ENCODE assay signal across 1 cellular context in the genomic region with DNA sequence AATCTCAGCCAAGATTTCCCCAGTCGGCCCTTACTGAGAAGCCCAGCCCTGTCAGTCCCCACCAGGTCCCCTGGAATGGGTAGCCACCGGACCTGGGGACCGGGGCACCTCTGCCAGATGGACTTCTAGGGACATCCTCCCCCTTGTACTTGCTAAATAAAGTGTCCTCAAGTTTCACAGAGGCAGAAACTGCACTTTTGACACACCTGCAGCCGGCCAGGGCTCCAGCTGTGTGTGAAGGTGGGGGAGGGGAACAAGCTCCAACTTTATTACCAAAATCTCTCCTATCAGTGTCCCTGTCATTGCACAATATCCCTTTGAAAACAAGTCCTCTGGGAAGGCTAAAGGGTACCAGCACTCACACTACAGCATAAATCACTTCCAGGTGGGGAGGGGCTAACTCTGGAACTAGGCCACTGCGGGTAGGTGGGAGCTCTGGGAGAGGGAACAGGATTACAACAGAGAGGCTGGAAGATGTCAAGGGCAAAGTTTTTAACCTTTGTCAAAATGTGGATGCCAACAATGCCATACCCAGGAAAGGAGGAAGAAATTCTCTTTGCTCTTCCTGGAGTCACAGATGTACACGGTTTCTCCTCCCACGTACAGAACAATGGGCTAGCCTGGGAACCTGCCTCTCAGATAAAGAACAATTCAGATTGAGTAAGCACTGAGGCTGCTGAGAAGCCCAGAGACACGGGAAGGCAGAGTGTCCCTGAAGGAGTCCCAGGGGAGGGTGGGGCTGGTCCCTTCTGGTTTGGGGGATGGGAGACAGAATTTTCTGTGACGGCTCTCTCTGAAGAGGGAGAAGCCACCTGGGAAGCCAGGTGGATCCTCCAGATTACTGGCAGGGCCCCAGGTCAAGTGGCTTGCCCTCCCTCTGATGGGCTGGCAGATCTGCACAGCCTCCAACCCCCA.
TF ChIP-seq lines count a peak whose summit lies in the region.

No MANE protein-coding gene starts in this region.

TF ChIP-seq in HepG2, 621 proteins besides CTCF, POLR2A, EP300 and RAD21 (continued from another document):
- TF ChIP-seq, protein P1, sequence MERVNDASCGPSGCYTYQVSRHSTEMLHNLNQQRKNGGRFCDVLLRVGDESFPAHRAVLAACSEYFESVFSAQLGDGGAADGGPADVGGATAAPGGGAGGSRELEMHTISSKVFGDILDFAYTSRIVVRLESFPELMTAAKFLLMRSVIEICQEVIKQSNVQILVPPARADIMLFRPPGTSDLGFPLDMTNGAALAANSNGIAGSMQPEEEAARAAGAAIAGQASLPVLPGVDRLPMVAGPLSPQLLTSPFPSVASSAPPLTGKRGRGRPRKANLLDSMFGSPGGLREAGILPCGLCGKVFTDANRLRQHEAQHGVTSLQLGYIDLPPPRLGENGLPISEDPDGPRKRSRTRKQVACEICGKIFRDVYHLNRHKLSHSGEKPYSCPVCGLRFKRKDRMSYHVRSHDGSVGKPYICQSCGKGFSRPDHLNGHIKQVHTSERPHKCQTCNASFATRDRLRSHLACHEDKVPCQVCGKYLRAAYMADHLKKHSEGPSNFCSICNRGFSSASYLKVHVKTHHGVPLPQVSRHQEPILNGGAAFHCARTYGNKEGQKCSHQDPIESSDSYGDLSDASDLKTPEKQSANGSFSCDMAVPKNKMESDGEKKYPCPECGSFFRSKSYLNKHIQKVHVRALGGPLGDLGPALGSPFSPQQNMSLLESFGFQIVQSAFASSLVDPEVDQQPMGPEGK (CRISPR knock-in tag; IDR thresholded peaks at IDR 0.05), result peak; percentile 91
- TF ChIP-seq CBX5 (CRISPR knock-in tag; IDR thresholded peaks at IDR 0.05; ENCODE audit: borderline replicate concordance), result no peak
- no peak for TF ChIP-seq TP53 (CRISPR knock-in tag; conservative IDR thresholded peaks at IDR 0.05)
- TF ChIP-seq ZNF235 (CRISPR knock-in tag; IDR thresholded peaks at IDR 0.05; ENCODE audit: borderline replicate concordance), result no peak
- peak; percentile 83 for TF ChIP-seq HDAC1 (CRISPR knock-in tag; IDR thresholded peaks at IDR 0.05)
- TF ChIP-seq MEIS2 (CRISPR knock-in tag; IDR thresholded peaks at IDR 0.05), result peak; percentile 80
- TF ChIP-seq ZNF468 (CRISPR knock-in tag; IDR thresholded peaks at IDR 0.05), result no peak
- TF ChIP-seq, protein P2, sequence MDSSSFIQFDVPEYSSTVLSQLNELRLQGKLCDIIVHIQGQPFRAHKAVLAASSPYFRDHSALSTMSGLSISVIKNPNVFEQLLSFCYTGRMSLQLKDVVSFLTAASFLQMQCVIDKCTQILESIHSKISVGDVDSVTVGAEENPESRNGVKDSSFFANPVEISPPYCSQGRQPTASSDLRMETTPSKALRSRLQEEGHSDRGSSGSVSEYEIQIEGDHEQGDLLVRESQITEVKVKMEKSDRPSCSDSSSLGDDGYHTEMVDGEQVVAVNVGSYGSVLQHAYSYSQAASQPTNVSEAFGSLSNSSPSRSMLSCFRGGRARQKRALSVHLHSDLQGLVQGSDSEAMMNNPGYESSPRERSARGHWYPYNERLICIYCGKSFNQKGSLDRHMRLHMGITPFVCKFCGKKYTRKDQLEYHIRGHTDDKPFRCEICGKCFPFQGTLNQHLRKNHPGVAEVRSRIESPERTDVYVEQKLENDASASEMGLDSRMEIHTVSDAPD (CRISPR knock-in tag; IDR thresholded peaks at IDR 0.05), result peak; percentile 90; the same call in 1 of the 2 replicates
- no peak for TF ChIP-seq MAF1 (CRISPR knock-in tag; IDR thresholded peaks at IDR 0.05; ENCODE audit: borderline replicate concordance)
- TF ChIP-seq ATRX (CRISPR knock-in tag; IDR thresholded peaks at IDR 0.05; ENCODE audit: borderline replicate concordance), result no peak
- TF ChIP-seq, protein P3, sequence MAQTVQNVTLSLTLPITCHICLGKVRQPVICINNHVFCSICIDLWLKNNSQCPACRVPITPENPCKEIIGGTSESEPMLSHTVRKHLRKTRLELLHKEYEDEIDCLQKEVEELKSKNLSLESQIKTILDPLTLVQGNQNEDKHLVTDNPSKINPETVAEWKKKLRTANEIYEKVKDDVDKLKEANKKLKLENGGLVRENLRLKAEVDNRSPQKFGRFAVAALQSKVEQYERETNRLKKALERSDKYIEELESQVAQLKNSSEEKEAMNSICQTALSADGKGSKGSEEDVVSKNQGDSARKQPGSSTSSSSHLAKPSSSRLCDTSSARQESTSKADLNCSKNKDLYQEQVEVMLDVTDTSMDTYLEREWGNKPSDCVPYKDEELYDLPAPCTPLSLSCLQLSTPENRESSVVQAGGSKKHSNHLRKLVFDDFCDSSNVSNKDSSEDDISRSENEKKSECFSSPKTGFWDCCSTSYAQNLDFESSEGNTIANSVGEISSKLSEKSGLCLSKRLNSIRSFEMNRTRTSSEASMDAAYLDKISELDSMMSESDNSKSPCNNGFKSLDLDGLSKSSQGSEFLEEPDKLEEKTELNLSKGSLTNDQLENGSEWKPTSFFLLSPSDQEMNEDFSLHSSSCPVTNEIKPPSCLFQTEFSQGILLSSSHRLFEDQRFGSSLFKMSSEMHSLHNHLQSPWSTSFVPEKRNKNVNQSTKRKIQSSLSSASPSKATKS (CRISPR knock-in tag; IDR thresholded peaks at IDR 0.05), result no peak
- no peak for TF ChIP-seq ARNT (IDR thresholded peaks at IDR 0.05)
- TF ChIP-seq RXRA (CRISPR knock-in tag; IDR thresholded peaks at IDR 0.05), result peak; percentile 28; the same call in 1 of the 2 replicates
- TF ChIP-seq ARID2 (CRISPR knock-in tag; IDR thresholded peaks at IDR 0.05; ENCODE audit: borderline replicate concordance), result no peak
- TF ChIP-seq, protein P4, sequence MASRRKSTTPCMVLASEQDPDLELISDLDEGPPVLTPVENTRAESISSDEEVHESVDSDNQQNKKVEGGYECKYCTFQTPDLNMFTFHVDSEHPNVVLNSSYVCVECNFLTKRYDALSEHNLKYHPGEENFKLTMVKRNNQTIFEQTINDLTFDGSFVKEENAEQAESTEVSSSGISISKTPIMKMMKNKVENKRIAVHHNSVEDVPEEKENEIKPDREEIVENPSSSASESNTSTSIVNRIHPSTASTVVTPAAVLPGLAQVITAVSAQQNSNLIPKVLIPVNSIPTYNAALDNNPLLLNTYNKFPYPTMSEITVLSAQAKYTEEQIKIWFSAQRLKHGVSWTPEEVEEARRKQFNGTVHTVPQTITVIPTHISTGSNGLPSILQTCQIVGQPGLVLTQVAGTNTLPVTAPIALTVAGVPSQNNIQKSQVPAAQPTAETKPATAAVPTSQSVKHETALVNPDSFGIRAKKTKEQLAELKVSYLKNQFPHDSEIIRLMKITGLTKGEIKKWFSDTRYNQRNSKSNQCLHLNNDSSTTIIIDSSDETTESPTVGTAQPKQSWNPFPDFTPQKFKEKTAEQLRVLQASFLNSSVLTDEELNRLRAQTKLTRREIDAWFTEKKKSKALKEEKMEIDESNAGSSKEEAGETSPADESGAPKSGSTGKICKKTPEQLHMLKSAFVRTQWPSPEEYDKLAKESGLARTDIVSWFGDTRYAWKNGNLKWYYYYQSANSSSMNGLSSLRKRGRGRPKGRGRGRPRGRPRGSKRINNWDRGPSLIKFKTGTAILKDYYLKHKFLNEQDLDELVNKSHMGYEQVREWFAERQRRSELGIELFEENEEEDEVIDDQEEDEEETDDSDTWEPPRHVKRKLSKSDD (CRISPR knock-in tag; IDR thresholded peaks at IDR 0.05; ENCODE audit: low read depth), result no peak; the same call in 1 of the 2 replicates
- TF ChIP-seq, protein P5, sequence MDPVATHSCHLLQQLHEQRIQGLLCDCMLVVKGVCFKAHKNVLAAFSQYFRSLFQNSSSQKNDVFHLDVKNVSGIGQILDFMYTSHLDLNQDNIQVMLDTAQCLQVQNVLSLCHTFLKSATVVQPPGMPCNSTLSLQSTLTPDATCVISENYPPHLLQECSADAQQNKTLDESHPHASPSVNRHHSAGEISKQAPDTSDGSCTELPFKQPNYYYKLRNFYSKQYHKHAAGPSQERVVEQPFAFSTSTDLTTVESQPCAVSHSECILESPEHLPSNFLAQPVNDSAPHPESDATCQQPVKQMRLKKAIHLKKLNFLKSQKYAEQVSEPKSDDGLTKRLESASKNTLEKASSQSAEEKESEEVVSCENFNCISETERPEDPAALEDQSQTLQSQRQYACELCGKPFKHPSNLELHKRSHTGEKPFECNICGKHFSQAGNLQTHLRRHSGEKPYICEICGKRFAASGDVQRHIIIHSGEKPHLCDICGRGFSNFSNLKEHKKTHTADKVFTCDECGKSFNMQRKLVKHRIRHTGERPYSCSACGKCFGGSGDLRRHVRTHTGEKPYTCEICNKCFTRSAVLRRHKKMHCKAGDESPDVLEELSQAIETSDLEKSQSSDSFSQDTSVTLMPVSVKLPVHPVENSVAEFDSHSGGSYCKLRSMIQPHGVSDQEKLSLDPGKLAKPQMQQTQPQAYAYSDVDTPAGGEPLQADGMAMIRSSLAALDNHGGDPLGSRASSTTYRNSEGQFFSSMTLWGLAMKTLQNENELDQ (CRISPR knock-in tag; IDR thresholded peaks at IDR 0.05; ENCODE audit: borderline replicate concordance), result no peak
- TF ChIP-seq RELA (CRISPR knock-in tag; IDR thresholded peaks at IDR 0.05), result no peak
- TF ChIP-seq GATAD2A (CRISPR knock-in tag; IDR thresholded peaks at IDR 0.05), result peak; percentile 93
- TF ChIP-seq ZIK1 (CRISPR knock-in tag; IDR thresholded peaks at IDR 0.05; ENCODE audit: borderline replicate concordance, low read depth), result no peak; the same call in 1 of the 2 replicates
- TF ChIP-seq TCF7 (IDR thresholded peaks at IDR 0.05; ENCODE audit: low read depth), result peak; percentile 64
- TF ChIP-seq ZNF430 (CRISPR knock-in tag; IDR thresholded peaks at IDR 0.05), result 0 out of 2 replicates have a peak, but pooled peaks have one; percentile 35
- TF ChIP-seq, protein P6, sequence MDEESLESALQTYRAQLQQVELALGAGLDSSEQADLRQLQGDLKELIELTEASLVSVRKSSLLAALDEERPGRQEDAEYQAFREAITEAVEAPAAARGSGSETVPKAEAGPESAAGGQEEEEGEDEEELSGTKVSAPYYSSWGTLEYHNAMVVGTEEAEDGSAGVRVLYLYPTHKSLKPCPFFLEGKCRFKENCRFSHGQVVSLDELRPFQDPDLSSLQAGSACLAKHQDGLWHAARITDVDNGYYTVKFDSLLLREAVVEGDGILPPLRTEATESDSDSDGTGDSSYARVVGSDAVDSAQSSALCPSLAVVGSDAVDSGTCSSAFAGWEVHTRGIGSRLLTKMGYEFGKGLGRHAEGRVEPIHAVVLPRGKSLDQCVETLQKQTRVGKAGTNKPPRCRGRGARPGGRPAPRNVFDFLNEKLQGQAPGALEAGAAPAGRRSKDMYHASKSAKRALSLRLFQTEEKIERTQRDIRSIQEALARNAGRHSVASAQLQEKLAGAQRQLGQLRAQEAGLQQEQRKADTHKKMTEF (CRISPR knock-in tag; IDR thresholded peaks at IDR 0.05), result no peak
- TF ChIP-seq NBN (conservative IDR thresholded peaks at IDR 0.05), result no peak
- TF ChIP-seq ZNF724P (CRISPR knock-in tag; IDR thresholded peaks at IDR 0.05; ENCODE audit: borderline replicate concordance), result 0 out of 2 replicates have a peak, but pooled peaks have one; percentile 35
- no peak for TF ChIP-seq ZNF296 (CRISPR knock-in tag; conservative IDR thresholded peaks at IDR 0.05)
- TF ChIP-seq CREM (IDR thresholded peaks at IDR 0.05), result peak; percentile 69
- TF ChIP-seq CREM (CRISPR knock-in tag; IDR thresholded peaks at IDR 0.05), result no peak
TF ChIP-seq in HepG2: peak in this region for 204.
